Comparison of ENCODE assay signal across 20 cellular contexts in the genomic region with DNA sequence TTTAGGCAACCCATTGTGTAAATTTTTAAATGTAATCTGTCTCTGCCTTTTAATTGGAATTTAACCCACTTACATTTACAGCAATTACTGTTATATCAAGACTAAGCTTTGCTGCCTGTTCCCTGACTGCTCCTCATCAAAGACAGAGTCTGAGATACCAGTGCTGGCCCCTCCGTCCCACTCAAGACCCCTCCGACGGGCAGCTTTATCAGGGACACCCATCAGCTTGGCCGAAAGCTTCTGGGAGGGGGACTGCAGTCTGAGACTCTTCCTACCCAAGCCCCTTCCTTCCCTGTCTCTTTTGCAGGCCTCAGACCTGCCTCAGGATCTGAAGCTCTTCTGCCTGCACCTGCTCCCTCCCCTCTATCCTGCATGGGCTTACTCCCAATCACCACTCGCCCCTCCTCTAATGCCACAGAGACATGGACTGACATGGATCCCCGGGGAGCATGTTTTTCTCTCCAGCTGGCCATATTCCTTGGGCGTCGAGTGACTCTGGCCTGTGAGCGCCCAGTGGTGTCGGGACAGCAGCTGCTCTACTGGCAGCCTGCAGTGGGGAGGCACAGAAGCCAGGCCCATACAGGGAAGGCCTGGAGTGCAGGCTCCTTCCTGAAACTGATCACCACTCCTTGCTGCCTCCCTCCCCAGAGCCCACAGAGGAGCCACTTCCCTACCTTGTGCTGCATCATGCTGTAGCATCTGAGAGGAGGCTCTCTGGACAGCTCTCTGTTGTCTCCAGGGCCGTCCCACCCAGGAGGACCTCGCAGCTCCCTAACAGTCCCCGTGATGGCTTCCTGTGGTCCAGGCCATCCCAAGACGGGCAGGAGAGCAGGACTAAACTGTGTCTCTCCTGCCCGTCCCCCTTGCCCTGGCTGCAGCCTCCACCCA. TPM values are rescaled to one million over a fixed set of nuclear protein-coding genes. Genes with fewer than 3 reads are reported as not detected.
"Had no signal": no experiment of that assay in that cellular context is flagged by ENCODE, and none has a peak within 500 bp of the region (broad histone marks: within the 10 kb centered on the region; RNA-seq: fewer than 3 reads in every experiment).

No MANE protein-coding gene starts in this region.

- H3K9me3 ChIP-seq: prostate gland, thoracic aorta, upper lobe of right lung had no signal

- H3K9me3 Mint-ChIP-seq: activated T-cell treated with anti-CD3 and anti-CD28 coated beads, Interleukin-2, amount 50 U/mL, for 4 hours; central memory CD8-positive, alpha-beta T cell; natural killer cell treated with Interleukin-12 subunit alpha and Interleukin-12 subunit beta and Interleukin-15 and Interleukin-18, amount 100 ng/mL, for 72 hours had no signal

- H3K27ac Mint-ChIP-seq: activated naive CD8-positive, alpha-beta T cell; natural killer cell treated with Interleukin-12 subunit alpha and Interleukin-12 subunit beta and Interleukin-15 and Interleukin-18, amount 100 ng/mL, for 72 hours; stimulated activated naive CD8-positive, alpha-beta T cell treated with anti-CD3 and anti-CD28 coated beads, Interleukin-15, amount 100 ng/mL, for 72 hours had no signal

- H3K36me3 Mint-ChIP-seq: activated naive CD8-positive, alpha-beta T cell; natural killer cell treated with Interleukin-12 subunit alpha and Interleukin-12 subunit beta and Interleukin-15 and Interleukin-18, amount 100 ng/mL, for 72 hours had no signal

- H3K4me3 ChIP-seq: prostate gland, smooth muscle cell, thoracic aorta, upper lobe of right lung had no signal

- H3K4me1 ChIP-seq: foreskin keratinocyte, prostate gland had no signal

- H3K4me2 ChIP-seq: smooth muscle cell had no signal

- H3K4me3 Mint-ChIP-seq: activated naive CD8-positive, alpha-beta T cell; activated T-cell treated with anti-CD3 and anti-CD28 coated beads, Interleukin-2, amount 50 U/mL, for 4 hours; central memory CD8-positive, alpha-beta T cell; natural killer cell treated with Interleukin-12 subunit alpha and Interleukin-12 subunit beta and Interleukin-15 and Interleukin-18, amount 100 ng/mL, for 72 hours; stimulated activated naive CD8-positive, alpha-beta T cell treated with anti-CD3 and anti-CD28 coated beads, Interleukin-15, amount 100 ng/mL, for 72 hours had no signal

- H3K36me3 ChIP-seq: brain microvascular endothelial cell, prostate gland, thoracic aorta, upper lobe of right lung had no signal

- H3K27ac ChIP-seq: brain microvascular endothelial cell, foreskin keratinocyte, prostate gland, thoracic aorta, upper lobe of right lung had no signal

- ATAC-seq: activated T-cell treated with anti-CD3 and anti-CD28 coated beads, Interleukin-2, amount 50 U/mL, for 4 hours; foreskin keratinocyte; natural killer cell treated with Interleukin-12 subunit alpha and Interleukin-12 subunit beta and Interleukin-15 and Interleukin-18, amount 100 ng/mL, for 72 hours; right cardiac atrium; stimulated activated naive CD8-positive, alpha-beta T cell treated with anti-CD3 and anti-CD28 coated beads, Interleukin-15, amount 100 ng/mL, for 72 hours; upper lobe of right lung had no signal

- DNase-seq: activated CD4-positive, alpha-beta T cell treated with anti-CD3 and anti-CD28 coated beads, Interleukin-2, amount 50 U/mL, for 4 hours; activated CD4-positive, CD25-positive, alpha-beta regulatory T cell treated with anti-CD3 and anti-CD28 coated beads, Interleukin-2, amount 50 U/mL, for 72 hours; activated effector memory CD4-positive, alpha-beta T cell treated with Interleukin-2 at 50 U/mL for 16 hours; activated T-cell treated with anti-CD3 and anti-CD28 coated beads, Interleukin-2, amount 50 U/mL, for 4 hours; amygdala; brain microvascular endothelial cell; effector memory CD4-positive, alpha-beta T cell; foreskin keratinocyte; occipital lobe; right cardiac atrium; stimulated activated naive CD8-positive, alpha-beta T cell treated with anti-CD3 and anti-CD28 coated beads, Interleukin-15, amount 100 ng/mL, for 72 hours; upper lobe of right lung had no signal

RNA-seq across cellular contexts. Expression of gene KIF1A, which starts 3.7 kb away (rescaled TPM):
- total RNA-seq: foreskin keratinocyte, mesenteric fat pad had no signal

RNA-seq across cellular contexts. Expression of gene AGXT, which starts 44.9 kb away (rescaled TPM):
- total RNA-seq: foreskin keratinocyte; lower leg skin; natural killer cell treated with Interleukin-12 subunit alpha and Interleukin-12 subunit beta and Interleukin-15 and Interleukin-18, amount 100 ng/mL, for 72 hours; occipital lobe; prostate gland; right cardiac atrium; smooth muscle cell; thoracic aorta; upper lobe of right lung had no signal
